ENCODE assay signal across 10 cellular contexts in the genomic region with DNA sequence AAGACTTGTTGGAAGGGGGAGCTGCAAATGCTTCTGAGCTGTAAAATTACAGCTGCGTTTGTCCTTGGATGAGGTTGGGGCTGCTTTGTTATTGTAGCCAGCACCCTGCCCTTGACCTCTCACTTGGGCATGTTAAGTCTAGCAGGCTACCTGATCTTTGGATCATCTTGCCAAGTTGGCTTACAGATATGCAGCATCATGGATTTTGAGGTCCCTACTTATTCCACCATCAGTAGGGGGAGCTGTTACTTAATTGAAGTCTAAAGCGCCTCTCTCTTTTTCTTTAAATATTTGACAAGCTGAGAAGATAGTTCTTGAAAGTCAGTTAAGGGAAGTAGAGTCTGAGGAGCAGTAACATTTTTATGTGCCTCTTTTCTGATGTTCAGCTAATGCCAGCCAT.
DNase-seq lines count a peak whose midpoint lies in the region; ATAC-seq, FAIRE-seq and TF ChIP-seq lines count a peak whose summit lies in the region.
"Had no signal": no experiment of that assay in that cellular context is flagged by ENCODE, and none has a peak within 500 bp of the region (broad histone marks: within the 10 kb centered on the region; RNA-seq: fewer than 3 reads in every experiment).

No MANE protein-coding gene starts in this region.

- TF ChIP-seq RAD21 in A549 (conservative IDR thresholded peaks at IDR 0.05 in 1 of 2, IDR thresholded peaks at IDR 0.05 in 1 of 2), result peak in 1 of 2 experiments; percentile 36; a peak in 3 of 5 replicates

- peak; percentile 22; the same call in 1 of the 3 replicates for TF ChIP-seq CTCF in A549 (IDR thresholded peaks at IDR 0.05)
- TF ChIP-seq CTCF in gastroesophageal sphincter (IDR thresholded peaks at IDR 0.05), result peak in 3 of 4 experiments; percentile 13 to 47 (median 18)

- no peaks in the 10 kb centered on the region for H3K36me3 ChIP-seq in gastroesophageal sphincter

- peak in 1 of 2 experiments; percentile 36 for DNase-seq in A549 (ENCODE audit: low read depth in 1 of 2, low spot score in 1 of 2)
- DNase-seq in H4 (ENCODE audit: low spot score), result peak; percentile 45
- peak; percentile 54 for DNase-seq in SK-MEL-5 (ENCODE audit: low read depth, low spot score)
- DNase-seq in substantia nigra (lab: John Stamatoyannopoulos, UW), result no peak
- no peak for DNase-seq in DMS153 (lab: John Stamatoyannopoulos, UW)
- DNase-seq: activated CD4-positive, alpha-beta T cell treated with anti-CD3 and anti-CD28 coated beads, Interleukin-2, amount 50 U/mL, for 4 hours; GDM1 had no signal

- TF ChIP-seq EP300 in A549 (IDR thresholded peaks at IDR 0.05) (no peak), gastroesophageal sphincter (IDR thresholded peaks at IDR 0.05) (no peak)

- CTCF ChIA-PET in A549 (lab: Yijun Ruan, JAX), result no interaction called here

- H3K9me3 ChIP-seq in A549 (peaks cover 5% of the 10 kb centered on the region; the same call in 1 of the 3 replicates), gastroesophageal sphincter (no peaks in the 10 kb centered on the region)

- POLR2A ChIA-PET in A549 (lab: Yijun Ruan, JAX), result no interaction called here

- no peak overlapping the region for H3K4me3 ChIP-seq in A549
- no peak overlapping the region for H3K4me3 ChIP-seq in gastroesophageal sphincter

- no peaks in the 10 kb centered on the region for H3K4me1 ChIP-seq in A549
- H3K4me1 ChIP-seq in gastroesophageal sphincter, result no peaks in the 10 kb centered on the region

- H3K27ac ChIP-seq in A549 (no peak overlapping the region), gastroesophageal sphincter (no peak overlapping the region), substantia nigra (ENCODE audit: low read depth, low read length, poor library complexity, severe bottlenecking) (no peak overlapping the region)

- in situ Hi-C loops in SK-MEL-5 (cut with HindIII; ENCODE audit: low pct_unique_long_range_greater_than_20kb, low sequenced_read_pairs), result no loop called here

- 0 out of 6 replicates have a peak, but pooled peaks of 1 of the 2 experiments have one; percentile 28 for ATAC-seq in A549
- ATAC-seq in gastroesophageal sphincter, result no peak
- ATAC-seq in GM18861 (IDR thresholded peaks at IDR 0.05; ENCODE audit: unreplicated experiment), result no peak
- ATAC-seq in GM21786 (IDR thresholded peaks at IDR 0.05; ENCODE audit: unreplicated experiment), result no peak

- 0% methylated on average over 2 of the region's 2 CpGs for WGBS in A549 (ENCODE audit: missing lambda C conversion rate)
- 54 to 90% methylated on average over 1 to 2 of the region's 2 CpGs for WGBS in gastroesophageal sphincter (ENCODE audit: low coverage in 1 of 2), 2 donors

- H3K4me2 ChIP-seq in A549, result no peak overlapping the region

- no peak for FAIRE-seq in A549 (lab: Jason Lieb, UNC)

- no peaks in the 10 kb centered on the region for H3K27me3 ChIP-seq in gastroesophageal sphincter

- TF ChIP-seq POLR2A in A549 (IDR thresholded peaks at IDR 0.05; ENCODE audit: low read length) (no peak), gastroesophageal sphincter (IDR thresholded peaks at IDR 0.05) (no peak)

TF ChIP-seq in A549, 52 proteins besides CTCF, POLR2A, EP300 and RAD21:
- TF ChIP-seq MAFK (IDR thresholded peaks at IDR 0.05; ENCODE audit: partially characterized antibody), result peak; percentile 13
- no peak for TF ChIP-seq CBX2 (IDR thresholded peaks at IDR 0.05; ENCODE audit: borderline replicate concordance, low read depth)
TF ChIP-seq in A549: peak in this region for 1.

Comparison
In these comparisons a context has a peak if more than half of its experiments do, and no peak if none do; other contexts are left out.
1. DNase-seq: peak in H4 (single experiment) and SK-MEL-5 (single experiment); none in substantia nigra (0 of 49) and DMS153 (single experiment).